1 cellular context compared by ENCODE assay signal in the genomic region with DNA sequence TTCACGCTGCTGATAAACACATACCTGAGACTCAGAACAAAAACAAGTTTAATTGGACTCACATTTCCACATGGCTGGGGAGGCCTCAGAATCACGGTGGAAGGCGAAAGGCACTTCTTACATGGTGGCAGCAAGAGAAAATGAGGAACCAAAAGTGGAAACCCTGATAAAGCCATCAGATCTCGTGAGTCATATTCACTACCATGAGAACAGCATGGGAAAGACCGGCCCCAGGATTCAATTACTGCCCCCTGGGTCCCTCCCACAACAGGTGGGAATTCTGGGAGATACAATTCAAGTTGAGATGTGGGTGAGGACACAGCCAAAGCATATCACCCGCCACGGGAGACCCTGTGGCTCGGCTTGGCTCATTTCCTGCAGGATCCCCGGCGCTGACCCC.
TF ChIP-seq lines count a peak whose summit lies in the region.

No MANE protein-coding gene starts in this region.

TF ChIP-seq in K562, 482 proteins besides CTCF, POLR2A, EP300 and RAD21:
- TF ChIP-seq NCOA4 (IDR thresholded peaks at IDR 0.05; ENCODE audit: partially characterized antibody) (no peak), ZZZ3 (IDR thresholded peaks at IDR 0.05) (no peak), HLTF (IDR thresholded peaks at IDR 0.05) (no peak), CREM (IDR thresholded peaks at IDR 0.05; ENCODE audit: low read depth) (no peak), BACH1 (tag; IDR thresholded peaks at IDR 0.05) (no peak), ILK (tag; IDR thresholded peaks at IDR 0.05; ENCODE audit: borderline replicate concordance, low read depth) (no peak), RNF219 (CRISPR knock-in tag; IDR thresholded peaks at IDR 0.05) (no peak), ZEB2 (IDR thresholded peaks at IDR 0.05) (no peak), ATF3 (IDR thresholded peaks at IDR 0.05) (no peak), ATF3 (CRISPR knock-in tag; conservative IDR thresholded peaks at IDR 0.05) (no peak), SLC30A9 (CRISPR knock-in tag; IDR thresholded peaks at IDR 0.05) (no peak), JUND (IDR thresholded peaks at IDR 0.05; ENCODE audit: borderline replicate concordance, low read depth, low read length) (0 out of 2 replicates have a peak, but pooled peaks have one; percentile 5), JUND (tag; IDR thresholded peaks at IDR 0.05; ENCODE audit: borderline replicate concordance, low read depth, low read length) (no peak), ZNF121 (CRISPR knock-in tag; conservative IDR thresholded peaks at IDR 0.05) (no peak), LCOR (CRISPR knock-in tag; IDR thresholded peaks at IDR 0.05) (no peak), ZNF41 (CRISPR knock-in tag; conservative IDR thresholded peaks at IDR 0.05) (no peak), NFRKB (IDR thresholded peaks at IDR 0.05; ENCODE audit: low read depth) (no peak), BHLHE40 (IDR thresholded peaks at IDR 0.05; ENCODE audit: low read length) (0 out of 2 replicates have a peak, but pooled peaks have one; percentile 22), NFYB (IDR thresholded peaks at IDR 0.05; ENCODE audit: extremely low read depth, insufficient read length) (no peak), RFX1 (IDR thresholded peaks at IDR 0.05) (no peak), ZFP36 (IDR thresholded peaks at IDR 0.05; ENCODE audit: low read depth, low read length, partially characterized antibody) (peak; percentile 86), TEAD1 (CRISPR knock-in tag; IDR thresholded peaks at IDR 0.05) (no peak), ZBTB8A (IDR thresholded peaks at IDR 0.05; ENCODE audit: partially characterized antibody) (no peak), SRSF7 (optimal IDR thresholded peaks at IDR 0.05; ENCODE audit: low read depth, low read length) (no peak), RHOXF2B (CRISPR knock-in tag; conservative IDR thresholded peaks at IDR 0.05) (no peak), HIVEP1 (CRISPR knock-in tag; IDR thresholded peaks at IDR 0.05) (no peak), ATF6 (CRISPR knock-in tag; IDR thresholded peaks at IDR 0.05) (no peak)
- TF ChIP-seq, protein P1, sequence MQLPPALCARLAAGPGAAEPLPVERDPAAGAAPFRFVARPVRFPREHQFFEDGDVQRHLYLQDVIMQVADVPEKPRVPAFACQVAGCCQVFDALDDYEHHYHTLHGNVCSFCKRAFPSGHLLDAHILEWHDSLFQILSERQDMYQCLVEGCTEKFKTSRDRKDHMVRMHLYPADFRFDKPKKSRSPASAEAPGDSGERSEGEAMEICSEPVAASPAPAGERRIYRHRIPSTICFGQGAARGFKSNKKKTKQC (CRISPR knock-in tag; IDR thresholded peaks at IDR 0.05), result no peak
- TF ChIP-seq, protein P2, sequence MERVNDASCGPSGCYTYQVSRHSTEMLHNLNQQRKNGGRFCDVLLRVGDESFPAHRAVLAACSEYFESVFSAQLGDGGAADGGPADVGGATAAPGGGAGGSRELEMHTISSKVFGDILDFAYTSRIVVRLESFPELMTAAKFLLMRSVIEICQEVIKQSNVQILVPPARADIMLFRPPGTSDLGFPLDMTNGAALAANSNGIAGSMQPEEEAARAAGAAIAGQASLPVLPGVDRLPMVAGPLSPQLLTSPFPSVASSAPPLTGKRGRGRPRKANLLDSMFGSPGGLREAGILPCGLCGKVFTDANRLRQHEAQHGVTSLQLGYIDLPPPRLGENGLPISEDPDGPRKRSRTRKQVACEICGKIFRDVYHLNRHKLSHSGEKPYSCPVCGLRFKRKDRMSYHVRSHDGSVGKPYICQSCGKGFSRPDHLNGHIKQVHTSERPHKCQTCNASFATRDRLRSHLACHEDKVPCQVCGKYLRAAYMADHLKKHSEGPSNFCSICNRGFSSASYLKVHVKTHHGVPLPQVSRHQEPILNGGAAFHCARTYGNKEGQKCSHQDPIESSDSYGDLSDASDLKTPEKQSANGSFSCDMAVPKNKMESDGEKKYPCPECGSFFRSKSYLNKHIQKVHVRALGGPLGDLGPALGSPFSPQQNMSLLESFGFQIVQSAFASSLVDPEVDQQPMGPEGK (CRISPR knock-in tag; IDR thresholded peaks at IDR 0.05; ENCODE audit: borderline replicate concordance), result no peak
